Comparison of ENCODE assay signal across 24 cellular contexts in genomic region chr14:92360666-92361370, GRCh38. TPM values are rescaled to one million over a fixed set of nuclear protein-coding genes. Genes with fewer than 3 reads are reported as not detected.
"Had no signal": no experiment of that assay in that cellular context is flagged by ENCODE, and none has a peak within 500 bp of the region (broad histone marks: within the 10 kb centered on the region; RNA-seq: fewer than 3 reads in every experiment).

No MANE protein-coding gene starts in this region.

- H3K4me3 ChIP-seq: ascending aorta, colonic mucosa, left lung, stomach, testis, vagina had no signal

- ATAC-seq: activated CD4-positive, CD25-positive, alpha-beta regulatory T cell treated with anti-CD3 and anti-CD28 coated beads, Interleukin-2, amount 50 U/mL, for 24 hours; activated CD8-positive, alpha-beta memory T cell treated with anti-CD3 and anti-CD28 coated beads, Interleukin-2, amount 10 ng/mL, durations not matched to agents 7 days and 5 days; activated CD8-positive, alpha-beta T cell treated with anti-CD3 and anti-CD28 coated beads for 36 hours; activated naive CD4-positive, alpha-beta T cell treated with anti-CD3 and anti-CD28 coated beads, Interleukin-2, amount 50 U/mL, for 72 hours; foreskin keratinocyte; left lung; naive thymus-derived CD4-positive, alpha-beta T cell; sciatic nerve; stimulated activated memory B cell treated with anti-CD40 and anti-IgM and Interleukin-4, amounts not matched to agents 10 μg/mL and 1 μg/mL and 100 μg/mL, for 72 hours had no signal

- H3K27ac ChIP-seq: ascending aorta, brain microvascular endothelial cell, colonic mucosa, foreskin keratinocyte, left lung, stomach, testis, vagina, VCaP had no signal

- H3K36me3 ChIP-seq: ascending aorta, brain microvascular endothelial cell, colonic mucosa, left lung, stomach, vagina had no signal

- H3K27me3 ChIP-seq: ascending aorta, brain microvascular endothelial cell, colonic mucosa, testis, vagina had no signal

- H3K9me3 ChIP-seq: ascending aorta, colonic mucosa, left lung, stomach, testis, vagina had no signal

- DNase-seq: activated CD4-positive, alpha-beta T cell treated with anti-CD3 and anti-CD28 coated beads, Interleukin-2, amount 10 ng/mL, durations not matched to agents 24 days and 14 days; activated CD8-positive, alpha-beta memory T cell treated with anti-CD3 and anti-CD28 coated beads, Interleukin-2, amount 10 ng/mL, durations not matched to agents 7 days and 5 days; activated CD8-positive, alpha-beta T cell treated with anti-CD3 and anti-CD28 coated beads for 36 hours; activated T-cell treated with anti-CD3 and anti-CD28 coated beads for 4 hours; brain microvascular endothelial cell; colonic mucosa; foreskin keratinocyte; kidney; left lung; naive thymus-derived CD4-positive, alpha-beta T cell; small intestine; stimulated activated CD4-positive, alpha-beta T cell treated with anti-CD3 and anti-CD28 coated beads, Interleukin-2, amount 100 ng/mL, for 24 hours; stomach; testis; trophoblast cell had no signal

- H3K4me1 ChIP-seq: colonic mucosa, foreskin keratinocyte, left lung, stomach, testis, vagina had no signal

RNA-seq across cellular contexts. Expression of gene SLC24A4, which starts 37.9 kb away (rescaled TPM):
- total RNA-seq: activated CD4-positive, alpha-beta T cell treated with anti-CD3 and anti-CD28 coated beads, Interleukin-2, amount 10 ng/mL, durations not matched to agents 24 days and 14 days; activated CD8-positive, alpha-beta memory T cell treated with anti-CD3 and anti-CD28 coated beads, Interleukin-2, amount 10 ng/mL, durations not matched to agents 7 days and 5 days; activated CD8-positive, alpha-beta T cell treated with anti-CD3 and anti-CD28 coated beads for 36 hours; activated naive CD4-positive, alpha-beta T cell treated with anti-CD3 and anti-CD28 coated beads, Interleukin-2, amount 50 U/mL, for 72 hours; ascending aorta; epithelial cell of proximal tubule; fibroblast of lung had no signal
